In genomic region chr5:129852747-129853352, GRCh38 we compare ENCODE assay signal across 7 cellular contexts. TPM values are rescaled to one million over a fixed set of nuclear protein-coding genes. Genes with fewer than 3 reads are reported as not detected.
A peak's percentile ranks its signal among the peaks of the same experiment; 100 is the strongest.
DNase-seq lines count a peak whose midpoint lies in the region; TF ChIP-seq lines count a peak whose summit lies in the region.

No MANE protein-coding gene starts in this region.

- in situ Hi-C loops in astrocyte of the cerebellum (cut with HindIII; ENCODE audit: low sequenced_read_pairs): no loop called here

- no peaks in the 10 kb centered on the region for H3K27me3 ChIP-seq in smooth muscle cell (ENCODE audit: low read depth)

- H3K4me3 ChIP-seq in GM12865 (ENCODE audit: low read depth, low read length): no peak overlapping the region
- no peak overlapping the region for H3K4me3 ChIP-seq in astrocyte of the cerebellum (ENCODE audit: low read depth, low read length)
- H3K4me3 ChIP-seq in smooth muscle cell: no peak overlapping the region

- H2AFZ ChIP-seq in smooth muscle cell (ENCODE audit: low read depth): no peak overlapping the region

- H3K4me1 ChIP-seq in smooth muscle cell (ENCODE audit: low read depth): no peaks in the 10 kb centered on the region

- H3K4me2 ChIP-seq in smooth muscle cell: no peak overlapping the region

- H3K36me3 ChIP-seq in smooth muscle cell (ENCODE audit: low read depth): no peaks in the 10 kb centered on the region

- DNase-seq in GM12865 (ENCODE audit: low read depth): peak; percentile 73
- DNase-seq in GOT3 (lab: John Stamatoyannopoulos, UW): peak; percentile 8
- DNase-seq in T-helper 1 cell: peak; percentile 9 to 60 (median 42)
- peak; percentile 48 for DNase-seq in astrocyte of the cerebellum (ENCODE audit: low read depth)
- peak in 50 of 51 donors; percentile 0 to 88 (median 49) for DNase-seq in hypothalamus (lab: John Stamatoyannopoulos, UW)
- DNase-seq in smooth muscle cell (lab: John Stamatoyannopoulos, UW; ENCODE audit: unreplicated experiment): peak; percentile 45

- 20% methylated on average over 6 of the region's 6 CpGs for WGBS in smooth muscle cell (ENCODE audit: low lambda C conversion rate)

- H3K9me3 ChIP-seq in smooth muscle cell (replicated peaks; ENCODE audit: low read depth): no peaks in the 10 kb centered on the region

- no peak overlapping the region for H3K9ac ChIP-seq in smooth muscle cell (ENCODE audit: low read depth)

- H3K27ac ChIP-seq in smooth muscle cell (ENCODE audit: low read depth): no peak overlapping the region

- TF ChIP-seq CTCF in GM12865 (IDR thresholded peaks at IDR 0.05; ENCODE audit: insufficient read depth, low read depth, low read length, missing control alignments) (peak; percentile 93), LNCAP (IDR thresholded peaks at IDR 0.05) (peak; percentile 97), astrocyte of the cerebellum (IDR thresholded peaks at IDR 0.05; ENCODE audit: low read depth, low read length, missing control alignments) (peak; percentile 99), smooth muscle cell (IDR thresholded peaks at IDR 0.05; ENCODE audit: borderline replicate concordance, insufficient read depth, poor library complexity, severe bottlenecking) (peak; percentile 97)

- peaks cover 2% of the 10 kb centered on the region for H3F3A ChIP-seq in smooth muscle cell (ENCODE audit: low read depth)

- H4K20me1 ChIP-seq in smooth muscle cell (ENCODE audit: low read depth): no peaks in the 10 kb centered on the region

- no peaks in the 10 kb centered on the region for H3K79me2 ChIP-seq in smooth muscle cell (ENCODE audit: low read depth)

RNA-seq across cellular contexts. Expression of gene CHSY3, which starts 51.4 kb away (rescaled TPM):
- total RNA-seq in smooth muscle cell: 15.6 and 24.6 TPM in 2 replicates
- 3.9 and 12.7 TPM in 2 replicates for polyA plus RNA-seq in smooth muscle cell

Comparison
In these comparisons a context has a peak if more than half of its experiments do, and no peak if none do; other contexts are left out.
1. DNase-seq: peak in every context shown above with its lines; median percentile 73 in GM12865; 49 in hypothalamus; 48 in astrocyte of the cerebellum; 45 in smooth muscle cell; 42 in T-helper 1 cell; 8 in GOT3.